25 cellular contexts compared by ENCODE assay signal in genomic region chr2:9695916-9696315, GRCh38.
DNase-seq lines count a peak whose midpoint lies in the region; ATAC-seq, FAIRE-seq and TF ChIP-seq lines count a peak whose summit lies in the region.
"Had no signal": no experiment of that assay in that cellular context is flagged by ENCODE, and none has a peak within 500 bp of the region (broad histone marks: within the 10 kb centered on the region; RNA-seq: fewer than 3 reads in every experiment).

No MANE protein-coding gene starts in this region.

- H3K9me3 ChIP-seq in HepG2 (ENCODE audit: low read length) (no peaks in the 10 kb centered on the region), right lobe of liver (no peaks in the 10 kb centered on the region), H1 (ENCODE audit: insufficient read depth in 2 of 2, low read depth in 1 of 2, low read length in 1 of 2) (no peaks in the 10 kb centered on the region), mucosa of descending colon (no peaks in the 10 kb centered on the region)
- H3K9me3 ChIP-seq: BLaER1, SJCRH30 had no signal

- H3K27me3 ChIP-seq in HepG2 (ENCODE audit: control insufficient read depth in 1 of 2, insufficient read depth in 2 of 2, low read length in 2 of 2) (peaks cover 2 to 18% of the 10 kb centered on the region in 2 experiments; a peak in 3 of 5 replicates), right lobe of liver (no peaks in the 10 kb centered on the region), H1 (replicated peaks in 1 of 4; ENCODE audit: control insufficient read depth in 3 of 4, extremely low read depth in 1 of 4, insufficient read depth in 3 of 4, low read length in 3 of 4) (no peaks in the 10 kb centered on the region)
- H3K27me3 ChIP-seq: BLaER1 had no signal

- H4K8ac ChIP-seq in H1 (ENCODE audit: extremely low read depth, insufficient read depth, low read length) = no peak overlapping the region

- intact Hi-C loops in HepG2 (cut with micrococcal nuclease; ENCODE audit: unreplicated experiment) (no loop called here), right lobe of liver (cut with DNase I) (no loop called here), mucosa of descending colon (cut with DNase I, micrococcal nuclease) (no loop called here)

- BruUV-seq in HepG2 (replicated peaks; lab: Mats Ljungman, UMichigan) = no TSS peak

- H2BK5ac ChIP-seq in H1 (ENCODE audit: low read depth, low read length) = no peak overlapping the region

- in situ Hi-C loops in HepG2 (cut with HindIII; ENCODE audit: extremely low pct_ligation_motif_present, low pct_unique_long_range_greater_than_20kb) = no loop called here

- H3K4me2 ChIP-seq in HepG2 (ENCODE audit: low read depth, low read length) (no peak overlapping the region), H1 (ENCODE audit: insufficient read depth in 1 of 2, low read depth in 2 of 2, low read length in 2 of 2) (no peak overlapping the region)
- H3K4me2 ChIP-seq: BLaER1, PC-9 had no signal

- H2AK5ac ChIP-seq in H1 (ENCODE audit: low read depth, low read length) = no peak overlapping the region

- H2BK15ac ChIP-seq in H1 (ENCODE audit: low read length) = 0 out of 2 replicates have a peak overlapping the region, but pooled peaks have one; percentile 31

- peaks cover 11% of the 10 kb centered on the region for H3K4me1 ChIP-seq in HepG2 (ENCODE audit: insufficient read depth, low read length)
- H3K4me1 ChIP-seq in right lobe of liver = peaks cover 0 to 5% (median 0%) of the 10 kb centered on the region in 4 donors
- H3K4me1 ChIP-seq in H1 (replicated peaks in 1 of 4; ENCODE audit: control insufficient read depth in 3 of 4, insufficient read depth in 4 of 4, low read length in 3 of 4) = peaks cover 0 to 12% (median 2%) of the 10 kb centered on the region in 4 experiments; a peak in 5 of 7 replicates
- H3K4me1 ChIP-seq in mucosa of descending colon (ENCODE audit: low read depth) = no peaks in the 10 kb centered on the region

- peak overlapping the region in 1 of 6 donors; percentile 92 for H3K27ac Mint-ChIP-seq in immature natural killer cell
- H3K27ac Mint-ChIP-seq: CD4-positive, CD25-positive, alpha-beta regulatory T cell had no signal

- H3K9me3 Mint-ChIP-seq in immature natural killer cell = no peaks in the 10 kb centered on the region

- ATAC-seq in HepG2 (peak; percentile 15; the same call in 1 of the 3 replicates), right lobe of liver (no peak), mucosa of descending colon (peak; percentile 33)
- ATAC-seq: Right ventricle myocardium inferior, SK-N-SH treated with all-trans-retinoic acid at 6 μM for 48 hours had no signal

- H2AFZ ChIP-seq in HepG2 (ENCODE audit: low read length) = no peak overlapping the region
- no peak overlapping the region for H2AFZ ChIP-seq in H1 (ENCODE audit: low read length)
- H2AFZ ChIP-seq: PC-9 had no signal

- H3K23me2 ChIP-seq in H1 (ENCODE audit: low read depth, low read length) = no peaks in the 10 kb centered on the region

- no peak overlapping the region for H3K23ac ChIP-seq in H1 (ENCODE audit: insufficient read length)

- H3K36me3 ChIP-seq in HepG2 (replicated peaks in 1 of 2; ENCODE audit: control insufficient read depth in 1 of 2, insufficient read depth in 2 of 2, low read length in 2 of 2) (no peaks in the 10 kb centered on the region), right lobe of liver (no peaks in the 10 kb centered on the region), H1 (ENCODE audit: control insufficient read depth in 2 of 4, insufficient read depth in 4 of 4, low read length in 3 of 4) (no peaks in the 10 kb centered on the region), mucosa of descending colon (ENCODE audit: low read depth) (no peaks in the 10 kb centered on the region)
- H3K36me3 ChIP-seq: BLaER1, SJCRH30 had no signal

- H2BK12ac ChIP-seq in H1 (ENCODE audit: low read depth, low read length) = no peak overlapping the region

- no peaks in the 10 kb centered on the region for H4K20me1 ChIP-seq in HepG2 (ENCODE audit: insufficient read depth, low read length)
- no peaks in the 10 kb centered on the region for H4K20me1 ChIP-seq in H1 (replicated peaks in 1 of 2; ENCODE audit: control insufficient read depth in 1 of 2, insufficient read depth in 2 of 2, low read length in 2 of 2)
- H4K20me1 ChIP-seq: BLaER1 had no signal

- H3K79me1 ChIP-seq in H1 (ENCODE audit: low read depth, low read length) = no peaks in the 10 kb centered on the region

- no peak for DNase-seq in HepG2 (ENCODE audit: low spot score)
- DNase-seq in right lobe of liver = no peak
- no peak for DNase-seq in H1 (ENCODE audit: low read depth in 1 of 2, low spot score in 2 of 2)
- DNase-seq in mucosa of descending colon = no peak
- DNase-seq in effector CD8-positive, alpha-beta T cell (lab: John Stamatoyannopoulos, UW) = no peak
- DNase-seq in immature natural killer cell = no peak
- DNase-seq in activated naive CD4-positive, alpha-beta T cell (lab: John Stamatoyannopoulos, UW) = no peak
- DNase-seq in activated CD8-positive, alpha-beta memory T cell treated with anti-CD3 and anti-CD28 coated beads for 24 hours = no peak
- DNase-seq: CD4-positive, CD25-positive, alpha-beta regulatory T cell; DMS79 treated with DMSO at 0.1 percent for 48 hours; GF-D8; GOT3; HCEC 1CT; IMR-90; NCI-H1092; NCI-H1436; NCI-H187 treated with DMSO at 0.1 percent for 48 hours; NCI-H446; NCI-H524 treated with DMSO at 0.1 percent for 48 hours; SJCRH30 had no signal

- TF ChIP-seq EP300 in HepG2 (IDR thresholded peaks at IDR 0.05; ENCODE audit: low read depth in 2 of 2, low read length in 2 of 2) (no peak), HepG2 (CRISPR knock-in tag; IDR thresholded peaks at IDR 0.05; ENCODE audit: borderline replicate concordance) (no peak), H1 (IDR thresholded peaks at IDR 0.05; ENCODE audit: borderline replicate concordance in 1 of 2, low read depth in 2 of 2, low read length in 2 of 2) (no peak)

- no peak overlapping the region for H3K4ac ChIP-seq in H1 (replicated peaks; ENCODE audit: insufficient read length, low read depth, low read length)

- TF ChIP-seq RAD21 in HepG2 (CRISPR knock-in tag; IDR thresholded peaks at IDR 0.05) (no peak), H1 (IDR thresholded peaks at IDR 0.05 in 1 of 2, conservative IDR thresholded peaks at IDR 0.05 in 1 of 2; ENCODE audit: low read depth in 2 of 2, low read length in 2 of 2) (no peak)

- 0 out of 2 replicates have a peak overlapping the region, but pooled peaks have one; percentile 21 for H2BK20ac ChIP-seq in H1 (ENCODE audit: low read length)

- no peak overlapping the region for H3K56ac ChIP-seq in H1 (replicated peaks; ENCODE audit: insufficient read length, low read depth, low read length)

- peaks cover 3 to 7% (median 3%) of the 10 kb centered on the region in 3 donors for H3K27me3 Mint-ChIP-seq in immature natural killer cell (ENCODE audit: low read depth in 3 of 3)
- H3K27me3 Mint-ChIP-seq: CD4-positive, CD25-positive, alpha-beta regulatory T cell had no signal

- H4K91ac ChIP-seq in H1 (replicated peaks; ENCODE audit: insufficient read length, low read length) = no peak overlapping the region

- H3K27ac ChIP-seq in HepG2 (ENCODE audit: extremely low read length, insufficient read depth, low read length) (no peak overlapping the region), right lobe of liver (no peak overlapping the region), H1 (ENCODE audit: low read depth, low read length) (no peak overlapping the region)
- H3K27ac ChIP-seq: BLaER1, PC-9, SJCRH30 had no signal

- no peak for TF ChIP-seq POLR2A in HepG2 (IDR thresholded peaks at IDR 0.05; ENCODE audit: insufficient read depth in 1 of 2, low read depth in 2 of 2, low read length in 2 of 2)
- no peak for TF ChIP-seq POLR2A in right lobe of liver (IDR thresholded peaks at IDR 0.05)
- TF ChIP-seq POLR2A in H1 (IDR thresholded peaks at IDR 0.05; ENCODE audit: control extremely low read depth in 1 of 2, low read depth in 2 of 2, low read length in 2 of 2) = no peak

- H3K14ac ChIP-seq in H1 (ENCODE audit: insufficient read length) = no peak overlapping the region

- POLR2A ChIA-PET in HepG2 (lab: Yijun Ruan, JAX) (no interaction called here), H1 (lab: Charles Lee; ENCODE audit: partially characterized antibody) (no interaction called here)

- WGBS in HepG2 (ENCODE audit: low lambda C conversion rate) = 42% methylated on average over 7 of the region's 7 CpGs
- WGBS in right lobe of liver (ENCODE audit: insufficient coverage, low coverage, low lambda C conversion rate, missing lambda C conversion rate) = 81% methylated on average over 7 of the region's 7 CpGs
- WGBS in H1 (ENCODE audit: extremely low coverage in 1 of 2, insufficient coverage in 1 of 2, insufficient read length in 1 of 2, insufficient replicate concordance in 2 of 2, low coverage in 1 of 2, low lambda C conversion rate in 2 of 2, missing lambda C conversion rate in 1 of 2), 2 experiments = 96% methylated on average over 7 of the region's 7 CpGs; no CpG with 5 or more reads in 1 of the 2 experiments

- TF ChIP-seq CTCF in HepG2 (CRISPR knock-in tag; IDR thresholded peaks at IDR 0.05) (no peak), right lobe of liver (IDR thresholded peaks at IDR 0.05) (no peak), H1 (IDR thresholded peaks at IDR 0.05; ENCODE audit: control extremely low read depth in 1 of 3, insufficient read depth in 1 of 3, low read depth in 1 of 3, low read length in 3 of 3) (no peak), mucosa of descending colon (IDR thresholded peaks at IDR 0.05) (no peak)

- H3K18ac ChIP-seq in H1 (ENCODE audit: extremely low read depth, low read length) = no peak overlapping the region

- H4K5ac ChIP-seq in H1 (ENCODE audit: insufficient read length, low read depth, low read length) = no peak overlapping the region

- H2BK120ac ChIP-seq in H1 (replicated peaks; ENCODE audit: low read depth, low read length) = no peak overlapping the region

- no peak overlapping the region for H3K4me3 ChIP-seq in HepG2 (replicated peaks in 1 of 3; ENCODE audit: insufficient read depth in 1 of 3, low read depth in 2 of 3, low read length in 3 of 3)
- no peak overlapping the region for H3K4me3 ChIP-seq in right lobe of liver
- H3K4me3 ChIP-seq in H1 (ENCODE audit: extremely low read depth in 1 of 4, insufficient read depth in 2 of 4, low read depth in 3 of 4, low read length in 4 of 4) = no peak overlapping the region
- no peak overlapping the region for H3K4me3 ChIP-seq in mucosa of descending colon
- H3K4me3 ChIP-seq: BLaER1, PC-9, SJCRH30 had no signal

- CTCF ChIA-PET in HepG2 (lab: Yijun Ruan, JAX; ENCODE audit: low intra/inter-chr PET ratio, low total read pairs) (no interaction called here), H1 (lab: Charles Lee; ENCODE audit: partially characterized antibody) (interaction anchor here (0.8 to 1.2 kb wide), 2 partner anchors 19 to 157 kb away, joined by 3 to 5 read pairs; no protein-coding TSS in a partner anchor)

- no peak for FAIRE-seq in HepG2 (lab: Jason Lieb, UNC)
- FAIRE-seq in H1 (lab: Jason Lieb, UNC) = no peak
- FAIRE-seq: GM12891 had no signal

- no peak overlapping the region for H3K9ac ChIP-seq in HepG2 (ENCODE audit: insufficient read depth, low read depth, low read length)
- H3K9ac ChIP-seq in H1 (replicated peaks in 1 of 4; ENCODE audit: extremely low read depth in 1 of 4, low read depth in 3 of 4, low read length in 3 of 4) = no peak overlapping the region
- H3K9ac ChIP-seq: BLaER1 had no signal

- H3K4me3 Mint-ChIP-seq in immature natural killer cell = no peak overlapping the region
- H3K4me3 Mint-ChIP-seq: CD4-positive, CD25-positive, alpha-beta regulatory T cell had no signal

- no peaks in the 10 kb centered on the region for H3K36me3 Mint-ChIP-seq in immature natural killer cell
- H3K36me3 Mint-ChIP-seq: CD4-positive, CD25-positive, alpha-beta regulatory T cell had no signal

- H3K4me1 Mint-ChIP-seq in immature natural killer cell = peaks cover 49 to 51% of the 10 kb centered on the region in 2 donors

- no peaks in the 10 kb centered on the region for H3K79me2 ChIP-seq in HepG2 (ENCODE audit: insufficient read depth, low read length)
- no peaks in the 10 kb centered on the region for H3K79me2 ChIP-seq in H1 (ENCODE audit: control insufficient read depth in 1 of 2, insufficient read depth in 2 of 2, low read length in 2 of 2)

Comparison
In these comparisons a context has a peak if more than half of its experiments do, and no peak if none do; other contexts are left out.
1. ATAC-seq: peak in HepG2 (single experiment) and mucosa of descending colon (single experiment); none in right lobe of liver (0 of 4).